ENCODE assay signal across 9 cellular contexts in genomic region chr11:2988361-2988762, GRCh38. TPM values are rescaled to one million over a fixed set of nuclear protein-coding genes. Genes with fewer than 3 reads are reported as not detected.
DNase-seq lines count a peak whose midpoint lies in the region; TF ChIP-seq lines count a peak whose summit lies in the region.
"Had no signal": no experiment of that assay in that cellular context is flagged by ENCODE, and none has a peak within 500 bp of the region (broad histone marks: within the 10 kb centered on the region; RNA-seq: fewer than 3 reads in every experiment).

No MANE protein-coding gene starts in this region.

- no peaks in the 10 kb centered on the region; the same call in 1 of the 2 replicates for H3F3A ChIP-seq in SU-DHL-6 (ENCODE audit: insufficient read depth)

- H3K27ac ChIP-seq in SU-DHL-6 (ENCODE audit: low read depth, low read length), result peak overlapping the region; percentile 76; the same call in 1 of the 2 replicates
- no peak overlapping the region for H3K27ac ChIP-seq in endodermal cell (ENCODE audit: low read depth, low read length)
- peak overlapping the region; percentile 10 to 42 for H3K27ac ChIP-seq in prostate gland

- no peak for TF ChIP-seq CTCF in SU-DHL-6 (IDR thresholded peaks at IDR 0.05; ENCODE audit: insufficient read depth, low read length, poor library complexity, severe bottlenecking)
- no peak for TF ChIP-seq CTCF in endodermal cell (conservative IDR thresholded peaks at IDR 0.05)
- no peak for TF ChIP-seq CTCF in prostate gland (IDR thresholded peaks at IDR 0.05)

- peaks cover 15% of the 10 kb centered on the region for H3K4me1 ChIP-seq in HAP-1
- H3K4me1 ChIP-seq in endodermal cell (ENCODE audit: control insufficient read depth, insufficient read depth, low read length), result peaks cover 3% of the 10 kb centered on the region
- peaks cover 14% of the 10 kb centered on the region for H3K4me1 ChIP-seq in prostate gland (replicated peaks)

- H3K27ac Mint-ChIP-seq in endodermal cell, result peak overlapping the region; percentile 71

- H4K20me1 ChIP-seq in SU-DHL-6 (ENCODE audit: low read depth, low read length), result peaks cover 49% of the 10 kb centered on the region

- H3K27me3 Mint-ChIP-seq in endodermal cell (ENCODE audit: insufficient read depth), result no peaks in the 10 kb centered on the region

- H3K36me3 ChIP-seq in HAP-1 (replicated peaks) (peaks cover 16% of the 10 kb centered on the region), SU-DHL-6 (ENCODE audit: low read length) (peaks cover 16% of the 10 kb centered on the region), endodermal cell (ENCODE audit: control insufficient read depth, insufficient read depth, low read length) (peaks cover 23% of the 10 kb centered on the region), prostate gland (no peaks in the 10 kb centered on the region)

- peaks cover 27% of the 10 kb centered on the region for H3K4me1 Mint-ChIP-seq in endodermal cell

- no peaks in the 10 kb centered on the region for H3K27me3 ChIP-seq in HAP-1 (ENCODE audit: low read depth)
- no peaks in the 10 kb centered on the region for H3K27me3 ChIP-seq in SU-DHL-6 (ENCODE audit: low read length)
- no peaks in the 10 kb centered on the region for H3K27me3 ChIP-seq in endodermal cell (ENCODE audit: control insufficient read depth, insufficient read depth, low read length, poor library complexity, severe bottlenecking)
- no peaks in the 10 kb centered on the region for H3K27me3 ChIP-seq in prostate gland (replicated peaks; ENCODE audit: insufficient read depth)

- no peaks in the 10 kb centered on the region for H3K9me3 ChIP-seq in HAP-1
- H3K9me3 ChIP-seq in SU-DHL-6 (ENCODE audit: insufficient read depth, low read length), result no peaks in the 10 kb centered on the region
- no peaks in the 10 kb centered on the region for H3K9me3 ChIP-seq in endodermal cell (ENCODE audit: control insufficient read depth, low read length)
- H3K9me3 ChIP-seq in prostate gland, result no peaks in the 10 kb centered on the region

- H2AFZ ChIP-seq in SU-DHL-6 (ENCODE audit: low read depth, low read length, severe bottlenecking), result no peak overlapping the region

- peaks cover 85% of the 10 kb centered on the region for H3K79me2 ChIP-seq in SU-DHL-6 (ENCODE audit: insufficient read depth, low read length)

- in situ Hi-C loops in HAP-1 (cut with MboI; ENCODE audit: low sequenced_read_pairs) (no loop called here), G401 (cut with HindIII; ENCODE audit: low sequenced_read_pairs) (no loop called here)

- WGBS in endodermal cell (ENCODE audit: insufficient coverage in 1 of 2, insufficient read length in 1 of 2), 2 experiments, result 87 to 95% methylated on average over 3 to 5 of the region's 5 CpGs
- WGBS in prostate gland, result 27% methylated on average over 5 of the region's 5 CpGs

- intact Hi-C loops in prostate gland (cut with DNase I), result no loop called here

- no peak for TF ChIP-seq POLR2A in prostate gland (IDR thresholded peaks at IDR 0.05)

- H3K4me3 ChIP-seq in HAP-1, result peak overlapping the region; percentile 87
- peak overlapping the region; percentile 93 for H3K4me3 ChIP-seq in SU-DHL-6 (ENCODE audit: insufficient read depth, low read length, poor library complexity, severe bottlenecking)
- peak overlapping the region; percentile 96 for H3K4me3 ChIP-seq in endodermal cell (ENCODE audit: low read length)
- peak overlapping the region in 1 of 2 donors; percentile 2 for H3K4me3 ChIP-seq in prostate gland

- peaks cover 31% of the 10 kb centered on the region for H3K36me3 Mint-ChIP-seq in endodermal cell (ENCODE audit: low read depth)

- DNase-seq in HAP-1 (ENCODE audit: low spot score in 2 of 2) (no peak), endodermal cell (no peak), prostate gland (ENCODE audit: low spot score) (no peak), nucleus accumbens (lab: John Stamatoyannopoulos, UW) (no peak), amniotic stem cell (lab: John Stamatoyannopoulos, UW) (no peak), COLO829 (ENCODE audit: low spot score) (no peak), G401 (ENCODE audit: low spot score) (no peak)

- no peaks in the 10 kb centered on the region for H3K9me3 Mint-ChIP-seq in endodermal cell

- peak overlapping the region; percentile 90 for H3K4me2 ChIP-seq in SU-DHL-6 (ENCODE audit: low read depth, low read length, poor library complexity, severe bottlenecking)

- no peaks in the 10 kb centered on the region for H3K9me2 ChIP-seq in SU-DHL-6 (replicated peaks; ENCODE audit: insufficient read depth, low read length)

- peak overlapping the region; percentile 97 for H3K9ac ChIP-seq in SU-DHL-6 (ENCODE audit: low read length)
- H3K9ac ChIP-seq in endodermal cell (ENCODE audit: extremely low read depth, low read length, poor library complexity, severe bottlenecking), result peak overlapping the region; percentile 87

- no peak overlapping the region for H3K4me3 Mint-ChIP-seq in endodermal cell

RNA-seq across cellular contexts. Expression of gene NAP1L4, which starts 3.8 kb away (rescaled TPM):
- 100 to 1,000 TPM; 198 to 206 TPM for total RNA-seq in endodermal cell
- polyA plus RNA-seq in endodermal cell (2013, experiment 1 of 2), result 171 TPM
- 165 TPM for polyA plus RNA-seq in endodermal cell (2013, experiment 2 of 2)
- 100 to 1,000 TPM; 103 to 131 TPM for total RNA-seq in prostate gland
- 182 and 291 TPM in 2 replicates for total RNA-seq in G401 (2014; rRNA removed; shearing (Covaris generic))

RNA-seq across cellular contexts. Expression of gene PHLDA2, which starts 59.1 kb away (rescaled TPM):
- total RNA-seq in endodermal cell (1 to 10 TPM; 3.0 to 5.1 TPM), prostate gland (10 to 100 TPM; 12.4 to 20.4 TPM)
- polyA plus RNA-seq in endodermal cell (2013, experiment 1 of 2), result 4.5 TPM
- polyA plus RNA-seq in endodermal cell (2013, experiment 2 of 2), result 5.4 TPM
- 2.2 and 3.1 TPM in 2 replicates for total RNA-seq in G401 (2014; rRNA removed; shearing (Covaris generic))
- total RNA-seq: skeletal muscle tissue had no signal
